In genomic region chr19:29671026-29671392, GRCh38 we compare ENCODE assay signal across 8 cellular contexts. TPM values are rescaled to one million over a fixed set of nuclear protein-coding genes. Genes with fewer than 3 reads are reported as not detected.
DNase-seq lines count a peak whose midpoint lies in the region; ATAC-seq and TF ChIP-seq lines count a peak whose summit lies in the region.
"Not testable (repeated sequence)": the region's sequence is repeated elsewhere in the genome, so short reads cannot be mapped to it uniquely, and the experiment has no call there.

No MANE protein-coding gene starts in this region.

- H3K4me1 ChIP-seq in body of pancreas (peaks cover 59% of the 10 kb centered on the region), heart left ventricle (peaks cover 14 to 89% (median 44%) of the 10 kb centered on the region in 12 donors), upper lobe of right lung (peaks cover 56% of the 10 kb centered on the region)

- 47 to 53% methylated on average over 6 of the region's 6 CpGs for WGBS in body of pancreas, 2 donors
- 57 to 67% (median 61%) methylated on average over 6 of the region's 6 CpGs for WGBS in heart left ventricle, 4 donors

- DNase-seq in GM12865 (ENCODE audit: low read depth); T-helper 2 cell treated with Interferon-gamma antibody and Interleukin-4, amounts not matched to agents 5 μg/mL and 100 μg/mL, for 36 hours (ENCODE audit: low spot score); activated T-helper 1 cell treated with anti-CD3 and anti-CD28 coated beads, Interleukin-12 subunit alpha, Interleukin-12 subunit beta, Interleukin-2, Interleukin-4 antibody, amounts not matched to agents 30 ng/mL and 10 ng/mL and 1 ng/mL, durations not matched to agents 14 hours and 24 hours and 36 hours (ENCODE audit: low spot score); body of pancreas; heart left ventricle; naive B cell: not testable (repeated sequence)
- DNase-seq in upper lobe of right lung = peak; percentile 35

- peaks cover 68% of the 10 kb centered on the region for H3K36me3 Mint-ChIP-seq in T-helper 2 cell treated with Interferon-gamma antibody and Interleukin-4, amounts not matched to agents 5 μg/mL and 100 μg/mL, for 36 hours (ENCODE audit: low read depth)
- H3K36me3 Mint-ChIP-seq in activated T-helper 1 cell treated with anti-CD3 and anti-CD28 coated beads, Interleukin-12 subunit alpha, Interleukin-12 subunit beta, Interleukin-2, Interleukin-4 antibody, amounts not matched to agents 30 ng/mL and 10 ng/mL and 1 ng/mL, durations not matched to agents 14 hours and 24 hours and 36 hours (ENCODE audit: low read depth) = peaks cover 54% of the 10 kb centered on the region
- not testable (repeated sequence) for H3K36me3 Mint-ChIP-seq in naive B cell

- not testable (repeated sequence) for H3K36me3 ChIP-seq in body of pancreas (replicated peaks in 1 of 2; ENCODE audit: insufficient read depth in 1 of 2, low read depth in 2 of 2)
- peaks cover 1 to 25% (median 22%) of the 10 kb centered on the region in 9 donors for H3K36me3 ChIP-seq in heart left ventricle
- H3K36me3 ChIP-seq in upper lobe of right lung = peaks cover 28% of the 10 kb centered on the region

- peak overlapping the region; percentile 93 for H3K27ac Mint-ChIP-seq in T-helper 2 cell treated with Interferon-gamma antibody and Interleukin-4, amounts not matched to agents 5 μg/mL and 100 μg/mL, for 36 hours
- peak overlapping the region; percentile 92 for H3K27ac Mint-ChIP-seq in activated T-helper 1 cell treated with anti-CD3 and anti-CD28 coated beads, Interleukin-12 subunit alpha, Interleukin-12 subunit beta, Interleukin-2, Interleukin-4 antibody, amounts not matched to agents 30 ng/mL and 10 ng/mL and 1 ng/mL, durations not matched to agents 14 hours and 24 hours and 36 hours
- peak overlapping the region; percentile 92 to 99 (median 98) for H3K27ac Mint-ChIP-seq in naive B cell

- intact Hi-C loops in activated T-helper 1 cell treated with anti-CD3 and anti-CD28 coated beads, Interleukin-12 subunit alpha, Interleukin-12 subunit beta, Interleukin-2, Interleukin-4 antibody, amounts not matched to agents 30 ng/mL and 10 ng/mL and 1 ng/mL, durations not matched to agents 14 hours and 24 hours and 36 hours (cut with micrococcal nuclease) = loop anchor here (1.0 kb wide), 1 partner anchor 9 kb away; no protein-coding TSS in a partner anchor
- intact Hi-C loops in body of pancreas (cut with DNase I); heart left ventricle (cut with DNase I); upper lobe of right lung (cut with DNase I): not testable (repeated sequence)

- not testable (repeated sequence) for TF ChIP-seq POLR2A in body of pancreas (IDR thresholded peaks at IDR 0.05); heart left ventricle (IDR thresholded peaks at IDR 0.05)

- peak overlapping the region; percentile 92 for H3K4me3 Mint-ChIP-seq in T-helper 2 cell treated with Interferon-gamma antibody and Interleukin-4, amounts not matched to agents 5 μg/mL and 100 μg/mL, for 36 hours
- peak overlapping the region; percentile 76 for H3K4me3 Mint-ChIP-seq in activated T-helper 1 cell treated with anti-CD3 and anti-CD28 coated beads, Interleukin-12 subunit alpha, Interleukin-12 subunit beta, Interleukin-2, Interleukin-4 antibody, amounts not matched to agents 30 ng/mL and 10 ng/mL and 1 ng/mL, durations not matched to agents 14 hours and 24 hours and 36 hours
- H3K4me3 Mint-ChIP-seq in naive B cell = peak overlapping the region in 6 of 8 donors; percentile 25 to 81 (median 54)

- not testable (repeated sequence) for H3K27me3 ChIP-seq in body of pancreas, heart left ventricle, upper lobe of right lung

- not testable (repeated sequence) for TF ChIP-seq CTCF in GM12865 (IDR thresholded peaks at IDR 0.05; ENCODE audit: insufficient read depth, low read depth, low read length, missing control alignments); body of pancreas (IDR thresholded peaks at IDR 0.05); heart left ventricle (IDR thresholded peaks at IDR 0.05); upper lobe of right lung (IDR thresholded peaks at IDR 0.05)

- not testable (repeated sequence) for H3K27me3 Mint-ChIP-seq in T-helper 2 cell treated with Interferon-gamma antibody and Interleukin-4, amounts not matched to agents 5 μg/mL and 100 μg/mL, for 36 hours (ENCODE audit: low read depth); activated T-helper 1 cell treated with anti-CD3 and anti-CD28 coated beads, Interleukin-12 subunit alpha, Interleukin-12 subunit beta, Interleukin-2, Interleukin-4 antibody, amounts not matched to agents 30 ng/mL and 10 ng/mL and 1 ng/mL, durations not matched to agents 14 hours and 24 hours and 36 hours (ENCODE audit: insufficient read depth); naive B cell

- ATAC-seq in body of pancreas; heart left ventricle; naive B cell (ENCODE audit: low read depth in 2 of 2); upper lobe of right lung: not testable (repeated sequence)

- peak overlapping the region; percentile 27 for H3K4me3 ChIP-seq in GM12865 (ENCODE audit: low read depth, low read length)
- H3K4me3 ChIP-seq in body of pancreas, heart left ventricle, skin epidermis, upper lobe of right lung: not testable (repeated sequence)

- not testable (repeated sequence) for H3K9me3 ChIP-seq in body of pancreas, heart left ventricle, upper lobe of right lung

- not testable (repeated sequence) for H3K9me3 Mint-ChIP-seq in T-helper 2 cell treated with Interferon-gamma antibody and Interleukin-4, amounts not matched to agents 5 μg/mL and 100 μg/mL, for 36 hours; activated T-helper 1 cell treated with anti-CD3 and anti-CD28 coated beads, Interleukin-12 subunit alpha, Interleukin-12 subunit beta, Interleukin-2, Interleukin-4 antibody, amounts not matched to agents 30 ng/mL and 10 ng/mL and 1 ng/mL, durations not matched to agents 14 hours and 24 hours and 36 hours; naive B cell

- peak overlapping the region in 3 of 4 donors; percentile 57 to 64 (median 64) for H3K27ac ChIP-seq in body of pancreas
- peak overlapping the region; percentile 43 to 93 (median 70) for H3K27ac ChIP-seq in heart left ventricle
- H3K27ac ChIP-seq in skin epidermis = peak overlapping the region in 11 of 21 experiments; percentile 13 to 95 (median 67)
- H3K27ac ChIP-seq in upper lobe of right lung = peak overlapping the region; percentile 45

- peaks cover 62% of the 10 kb centered on the region for H3K4me1 Mint-ChIP-seq in T-helper 2 cell treated with Interferon-gamma antibody and Interleukin-4, amounts not matched to agents 5 μg/mL and 100 μg/mL, for 36 hours (ENCODE audit: low read depth)
- H3K4me1 Mint-ChIP-seq in activated T-helper 1 cell treated with anti-CD3 and anti-CD28 coated beads, Interleukin-12 subunit alpha, Interleukin-12 subunit beta, Interleukin-2, Interleukin-4 antibody, amounts not matched to agents 30 ng/mL and 10 ng/mL and 1 ng/mL, durations not matched to agents 14 hours and 24 hours and 36 hours (ENCODE audit: low read depth) = peaks cover 72% of the 10 kb centered on the region
- peaks cover 56 to 79% (median 65%) of the 10 kb centered on the region in 3 donors for H3K4me1 Mint-ChIP-seq in naive B cell

RNA-seq across cellular contexts. Expression of gene PLEKHF1, which starts 5.7 kb away (rescaled TPM):
- 30.9 and 35.0 TPM in 2 replicates for total RNA-seq in activated T-helper 1 cell treated with anti-CD3 and anti-CD28 coated beads, Interleukin-12 subunit alpha, Interleukin-12 subunit beta, Interleukin-2, Interleukin-4 antibody, amounts not matched to agents 30 ng/mL and 10 ng/mL and 1 ng/mL, durations not matched to agents 14 hours and 24 hours and 36 hours
- total RNA-seq in body of pancreas (10 to 100 TPM; 13.5 to 16.5 TPM), heart left ventricle (10 to 100 TPM in 8 of 9 donors, 1 to 10 TPM in 1; 7.8 to 46.1 (median 17.5) TPM), upper lobe of right lung (17.3 TPM)
- polyA plus RNA-seq in heart left ventricle (10 to 100 TPM; 38.6 to 42.0 TPM), naive B cell (ENCODE audit: low read depth in 6 of 6) (1 to 10 TPM; 1.9 to 5.8 (median 2.7) TPM)

RNA-seq across cellular contexts. Expression of gene C19orf12, which starts 44.1 kb away (rescaled TPM):
- total RNA-seq in activated T-helper 1 cell treated with anti-CD3 and anti-CD28 coated beads, Interleukin-12 subunit alpha, Interleukin-12 subunit beta, Interleukin-2, Interleukin-4 antibody, amounts not matched to agents 30 ng/mL and 10 ng/mL and 1 ng/mL, durations not matched to agents 14 hours and 24 hours and 36 hours = 47.9 and 50.2 TPM in 2 replicates
- 10 to 100 TPM; 18.2 to 23.7 TPM for total RNA-seq in body of pancreas
- total RNA-seq in heart left ventricle = 10 to 100 TPM; 35.7 to 80.3 (median 49.2) TPM
- polyA plus RNA-seq in heart left ventricle = 10 to 100 TPM; 34.0 to 47.1 TPM
- polyA plus RNA-seq in naive B cell (ENCODE audit: low read depth in 6 of 6) = 10 to 100 TPM in 5 of 6 donors, 1 to 10 TPM in 1; 8.2 to 24.0 (median 15.3) TPM
- total RNA-seq in upper lobe of right lung = 22.1 TPM
